In genomic region chr3:126117212-126117611, GRCh38 we compare ENCODE assay signal across 18 cellular contexts. TPM values are rescaled to one million over a fixed set of nuclear protein-coding genes. Genes with fewer than 3 reads are reported as not detected.
A peak's percentile ranks its signal among the peaks of the same experiment; 100 is the strongest.
DNase-seq lines count a peak whose midpoint lies in the region; ATAC-seq and TF ChIP-seq lines count a peak whose summit lies in the region.
"Had no signal": no experiment of that assay in that cellular context is flagged by ENCODE, and none has a peak within 500 bp of the region (broad histone marks: within the 10 kb centered on the region; RNA-seq: fewer than 3 reads in every experiment).

No MANE protein-coding gene starts in this region.

- no peaks in the 10 kb centered on the region for H3K36me3 Mint-ChIP-seq in activated CD4-positive, alpha-beta memory T cell treated with anti-CD3 and anti-CD28 coated beads for 36 hours
- no peaks in the 10 kb centered on the region for H3K36me3 Mint-ChIP-seq in activated CD4-positive, alpha-beta memory T cell treated with anti-CD3 and anti-CD28 coated beads, Interleukin-2, amount 10 ng/mL, durations not matched to agents 7 days and 5 days (ENCODE audit: low read depth)
- no peaks in the 10 kb centered on the region for H3K36me3 Mint-ChIP-seq in CD14-positive monocyte
- H3K36me3 Mint-ChIP-seq: CD8-positive, alpha-beta memory T cell had no signal

- H3K9me3 Mint-ChIP-seq in activated CD4-positive, alpha-beta memory T cell treated with anti-CD3 and anti-CD28 coated beads for 36 hours: no peaks in the 10 kb centered on the region
- H3K9me3 Mint-ChIP-seq in activated CD4-positive, alpha-beta memory T cell treated with anti-CD3 and anti-CD28 coated beads, Interleukin-2, amount 10 ng/mL, durations not matched to agents 7 days and 5 days: no peaks in the 10 kb centered on the region
- H3K9me3 Mint-ChIP-seq in CD14-positive monocyte: no peaks in the 10 kb centered on the region
- H3K9me3 Mint-ChIP-seq: CD4-positive, alpha-beta T cell; CD8-positive, alpha-beta memory T cell; GM23338; H9 had no signal

- intact Hi-C loops in activated CD4-positive, alpha-beta memory T cell treated with anti-CD3 and anti-CD28 coated beads for 36 hours (cut with micrococcal nuclease): no loop called here
- intact Hi-C loops in CD14-positive monocyte (cut with micrococcal nuclease): no loop called here

- no peak overlapping the region for H3K27ac Mint-ChIP-seq in activated CD4-positive, alpha-beta memory T cell treated with anti-CD3 and anti-CD28 coated beads for 36 hours
- no peak overlapping the region for H3K27ac Mint-ChIP-seq in activated CD4-positive, alpha-beta memory T cell treated with anti-CD3 and anti-CD28 coated beads, Interleukin-2, amount 10 ng/mL, durations not matched to agents 7 days and 5 days
- no peak overlapping the region for H3K27ac Mint-ChIP-seq in CD14-positive monocyte
- H3K27ac Mint-ChIP-seq: B cell; CD4-positive, alpha-beta T cell; CD8-positive, alpha-beta memory T cell; GM23338; H9 had no signal

- CTCF ChIA-PET in activated CD4-positive, alpha-beta memory T cell treated with anti-CD3 and anti-CD28 coated beads for 36 hours (lab: Charles Lee): interaction anchor here (1.5 to 1.7 kb wide), 2 partner anchors 17 kb away, joined by 3 to 4 read pairs; no protein-coding TSS in a partner anchor
- CTCF ChIA-PET in activated CD4-positive, alpha-beta memory T cell treated with anti-CD3 and anti-CD28 coated beads, Interleukin-2, amount 10 ng/mL, durations not matched to agents 7 days and 5 days (lab: Charles Lee): no interaction called here

- H3K4me3 Mint-ChIP-seq in activated CD4-positive, alpha-beta memory T cell treated with anti-CD3 and anti-CD28 coated beads for 36 hours: no peak overlapping the region
- H3K4me3 Mint-ChIP-seq in activated CD4-positive, alpha-beta memory T cell treated with anti-CD3 and anti-CD28 coated beads, Interleukin-2, amount 10 ng/mL, durations not matched to agents 7 days and 5 days: no peak overlapping the region
- no peak overlapping the region for H3K4me3 Mint-ChIP-seq in CD14-positive monocyte
- H3K4me3 Mint-ChIP-seq: B cell; CD4-positive, alpha-beta T cell; CD8-positive, alpha-beta memory T cell; GM23338; H9 had no signal

- DNase-seq in activated CD4-positive, alpha-beta memory T cell treated with anti-CD3 and anti-CD28 coated beads for 36 hours: peak; percentile 0
- DNase-seq in activated CD4-positive, alpha-beta memory T cell treated with anti-CD3 and anti-CD28 coated beads, Interleukin-2, amount 10 ng/mL, durations not matched to agents 7 days and 5 days: no peak
- peak; percentile 5 for DNase-seq in CD14-positive monocyte (ENCODE audit: low spot score)
- DNase-seq in mesenteric fat pad (ENCODE audit: low spot score): peak; percentile 62
- DNase-seq in stimulated activated CD8-positive, alpha-beta memory T cell treated with anti-CD3 and anti-CD28 coated beads, Interleukin-4, amount 100 ng/mL, for 48 hours: peak; percentile 1
- no peak for DNase-seq in OCI-M2 (lab: John Stamatoyannopoulos, UW; ENCODE audit: unreplicated experiment)
- DNase-seq: DMS 273 treated with DMSO at 0.1 percent for 48 hours, DMS79, EL, GDM1 had no signal

- H3K27me3 Mint-ChIP-seq in activated CD4-positive, alpha-beta memory T cell treated with anti-CD3 and anti-CD28 coated beads for 36 hours: peaks cover 9% of the 10 kb centered on the region
- peaks cover 9% of the 10 kb centered on the region for H3K27me3 Mint-ChIP-seq in activated CD4-positive, alpha-beta memory T cell treated with anti-CD3 and anti-CD28 coated beads, Interleukin-2, amount 10 ng/mL, durations not matched to agents 7 days and 5 days
- H3K27me3 Mint-ChIP-seq in CD14-positive monocyte (ENCODE audit: low read depth in 3 of 3): peaks cover 3 to 14% (median 9%) of the 10 kb centered on the region in 3 donors
- H3K27me3 Mint-ChIP-seq: CD4-positive, alpha-beta T cell had no signal

- POLR2A ChIA-PET in activated CD4-positive, alpha-beta memory T cell treated with anti-CD3 and anti-CD28 coated beads for 36 hours (lab: Charles Lee): no interaction called here
- POLR2A ChIA-PET in activated CD4-positive, alpha-beta memory T cell treated with anti-CD3 and anti-CD28 coated beads, Interleukin-2, amount 10 ng/mL, durations not matched to agents 7 days and 5 days (lab: Charles Lee): no interaction called here

- TF ChIP-seq CTCF in CD14-positive monocyte (IDR thresholded peaks at IDR 0.05): no peak

- ATAC-seq in GM18909 (IDR thresholded peaks at IDR 0.05; ENCODE audit: poor library complexity, unreplicated experiment): no peak
- ATAC-seq: GM12878, GM23338, HCT116 had no signal

- no peaks in the 10 kb centered on the region for H3K4me1 Mint-ChIP-seq in activated CD4-positive, alpha-beta memory T cell treated with anti-CD3 and anti-CD28 coated beads for 36 hours (ENCODE audit: low read depth)
- no peaks in the 10 kb centered on the region for H3K4me1 Mint-ChIP-seq in activated CD4-positive, alpha-beta memory T cell treated with anti-CD3 and anti-CD28 coated beads, Interleukin-2, amount 10 ng/mL, durations not matched to agents 7 days and 5 days
- no peaks in the 10 kb centered on the region for H3K4me1 Mint-ChIP-seq in CD14-positive monocyte
- H3K4me1 Mint-ChIP-seq: B cell; CD8-positive, alpha-beta memory T cell; GM23338 had no signal

RNA-seq across cellular contexts. Expression of gene SLC41A3, which starts 33.3 kb away (rescaled TPM):
- total RNA-seq in activated CD4-positive, alpha-beta memory T cell treated with anti-CD3 and anti-CD28 coated beads for 36 hours: 10 to 100 TPM; 26.3 to 27.3 TPM
- total RNA-seq in activated CD4-positive, alpha-beta memory T cell treated with anti-CD3 and anti-CD28 coated beads, Interleukin-2, amount 10 ng/mL, durations not matched to agents 7 days and 5 days: 10 to 100 TPM; 25.6 to 30.0 TPM
- polyA plus RNA-seq in CD14-positive monocyte: 10 to 100 TPM in 1 of 2 donors, 1 to 10 TPM in 1; 2.8 to 13.6 TPM
- 35.7 TPM for total RNA-seq in mesenteric fat pad

Comparison
In these comparisons a context has a peak if more than half of its experiments do, and no peak if none do; other contexts are left out.
1. DNase-seq: peak in activated CD4-positive, alpha-beta memory T cell treated with anti-CD3 and anti-CD28 coated beads for 36 hours (single experiment), CD14-positive monocyte (single experiment), mesenteric fat pad (single experiment) and stimulated activated CD8-positive, alpha-beta memory T cell treated with anti-CD3 and anti-CD28 coated beads, Interleukin-4, amount 100 ng/mL, for 48 hours (single experiment); none in activated CD4-positive, alpha-beta memory T cell treated with anti-CD3 and anti-CD28 coated beads, Interleukin-2, amount 10 ng/mL, durations not matched to agents 7 days and 5 days (single experiment) and OCI-M2 (single experiment).